ENCODE assay signal across 1 cellular context in the genomic region with DNA sequence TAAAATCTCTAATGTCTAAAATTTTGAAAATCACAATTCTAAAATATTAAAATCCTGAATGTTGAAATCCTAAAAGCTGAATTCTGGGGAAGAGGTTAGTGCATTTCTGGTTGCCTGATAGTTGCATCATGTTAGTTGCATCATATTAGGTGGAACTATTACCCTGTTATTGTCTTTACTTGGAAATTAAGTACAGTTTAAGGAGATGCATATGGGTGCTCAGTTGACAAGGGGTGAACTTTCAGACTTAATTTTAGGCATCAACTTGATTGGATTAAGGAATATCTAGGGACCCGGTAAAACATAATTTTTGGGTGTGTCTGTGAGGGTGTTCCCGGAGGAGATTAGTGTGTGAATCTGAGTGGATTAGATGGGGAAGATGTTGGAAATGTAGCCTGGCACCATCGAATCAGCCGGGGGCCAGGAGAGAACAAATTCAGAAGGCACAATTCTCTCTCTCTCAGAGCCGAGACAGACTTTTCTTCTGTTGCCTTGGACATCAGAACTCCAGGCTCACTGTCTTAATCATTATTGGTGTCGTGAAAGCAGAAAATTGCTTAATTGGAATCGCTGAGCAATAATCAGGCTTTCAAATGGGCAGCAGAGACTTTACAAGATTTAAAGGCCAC.
TF ChIP-seq lines count a peak whose summit lies in the region.

No MANE protein-coding gene starts in this region.

TF ChIP-seq in K562, 482 proteins besides CTCF, POLR2A, EP300 and RAD21 (continued from another document and continues in another):
- no peak for TF ChIP-seq SMARCA5 (IDR thresholded peaks at IDR 0.05)
- no peak for TF ChIP-seq YY1 (IDR thresholded peaks at IDR 0.05; ENCODE audit: borderline replicate concordance in 1 of 3, control insufficient read depth in 1 of 3, extremely low read depth in 1 of 3, insufficient read depth in 3 of 3, insufficient read length in 1 of 3, insufficient replicate concordance in 2 of 3, low read depth in 1 of 3, low read length in 2 of 3)
- TF ChIP-seq LEF1 (IDR thresholded peaks at IDR 0.05), result no peak
- TF ChIP-seq RCOR1 (IDR thresholded peaks at IDR 0.05; ENCODE audit: borderline replicate concordance in 1 of 2, low read depth in 2 of 2, low read length in 2 of 2), result no peak
- TF ChIP-seq MCM7 (IDR thresholded peaks at IDR 0.05), result no peak
- no peak for TF ChIP-seq GATAD2A (IDR thresholded peaks at IDR 0.05)
- no peak for TF ChIP-seq TFAM (CRISPR knock-in tag; conservative IDR thresholded peaks at IDR 0.05)
- no peak for TF ChIP-seq NR3C1 (CRISPR knock-in tag; IDR thresholded peaks at IDR 0.05)
- TF ChIP-seq TCFL5 (CRISPR knock-in tag; conservative IDR thresholded peaks at IDR 0.05), result peak; percentile 83
- TF ChIP-seq, protein P1, sequence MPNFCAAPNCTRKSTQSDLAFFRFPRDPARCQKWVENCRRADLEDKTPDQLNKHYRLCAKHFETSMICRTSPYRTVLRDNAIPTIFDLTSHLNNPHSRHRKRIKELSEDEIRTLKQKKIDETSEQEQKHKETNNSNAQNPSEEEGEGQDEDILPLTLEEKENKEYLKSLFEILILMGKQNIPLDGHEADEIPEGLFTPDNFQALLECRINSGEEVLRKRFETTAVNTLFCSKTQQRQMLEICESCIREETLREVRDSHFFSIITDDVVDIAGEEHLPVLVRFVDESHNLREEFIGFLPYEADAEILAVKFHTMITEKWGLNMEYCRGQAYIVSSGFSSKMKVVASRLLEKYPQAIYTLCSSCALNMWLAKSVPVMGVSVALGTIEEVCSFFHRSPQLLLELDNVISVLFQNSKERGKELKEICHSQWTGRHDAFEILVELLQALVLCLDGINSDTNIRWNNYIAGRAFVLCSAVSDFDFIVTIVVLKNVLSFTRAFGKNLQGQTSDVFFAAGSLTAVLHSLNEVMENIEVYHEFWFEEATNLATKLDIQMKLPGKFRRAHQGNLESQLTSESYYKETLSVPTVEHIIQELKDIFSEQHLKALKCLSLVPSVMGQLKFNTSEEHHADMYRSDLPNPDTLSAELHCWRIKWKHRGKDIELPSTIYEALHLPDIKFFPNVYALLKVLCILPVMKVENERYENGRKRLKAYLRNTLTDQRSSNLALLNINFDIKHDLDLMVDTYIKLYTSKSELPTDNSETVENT (CRISPR knock-in tag; IDR thresholded peaks at IDR 0.05), result no peak
- TF ChIP-seq NEUROD1 (IDR thresholded peaks at IDR 0.05; ENCODE audit: borderline replicate concordance, low read depth, low read length, partially characterized antibody), result no peak
- TF ChIP-seq ESRRA (IDR thresholded peaks at IDR 0.05; ENCODE audit: borderline replicate concordance, low read depth), result no peak
- no peak for TF ChIP-seq CC2D1A (IDR thresholded peaks at IDR 0.05)
- TF ChIP-seq, protein P2, sequence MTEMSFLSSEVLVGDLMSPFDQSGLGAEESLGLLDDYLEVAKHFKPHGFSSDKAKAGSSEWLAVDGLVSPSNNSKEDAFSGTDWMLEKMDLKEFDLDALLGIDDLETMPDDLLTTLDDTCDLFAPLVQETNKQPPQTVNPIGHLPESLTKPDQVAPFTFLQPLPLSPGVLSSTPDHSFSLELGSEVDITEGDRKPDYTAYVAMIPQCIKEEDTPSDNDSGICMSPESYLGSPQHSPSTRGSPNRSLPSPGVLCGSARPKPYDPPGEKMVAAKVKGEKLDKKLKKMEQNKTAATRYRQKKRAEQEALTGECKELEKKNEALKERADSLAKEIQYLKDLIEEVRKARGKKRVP (CRISPR knock-in tag; IDR thresholded peaks at IDR 0.05), result peak; percentile 99
- TF ChIP-seq POU5F1 (IDR thresholded peaks at IDR 0.05; ENCODE audit: borderline replicate concordance, low read depth, low read length, partially characterized antibody), result no peak
- TF ChIP-seq SRSF9 (IDR thresholded peaks at IDR 0.05; ENCODE audit: borderline replicate concordance, low read depth, low read length), result no peak
- TF ChIP-seq HDAC6 (IDR thresholded peaks at IDR 0.05; ENCODE audit: low read depth, low read length), result no peak
- TF ChIP-seq KLF13 (tag; IDR thresholded peaks at IDR 0.05; ENCODE audit: borderline replicate concordance, low read depth), result no peak; the same call in 1 of the 2 replicates
- peak; percentile 95 for TF ChIP-seq HDAC8 (tag; IDR thresholded peaks at IDR 0.05)
- 0 out of 2 replicates have a peak, but pooled peaks have one; percentile 54 for TF ChIP-seq ELF4 (CRISPR knock-in tag; IDR thresholded peaks at IDR 0.05)
- no peak for TF ChIP-seq ZNF24 (IDR thresholded peaks at IDR 0.05)
- no peak for TF ChIP-seq ZNF253 (CRISPR knock-in tag; conservative IDR thresholded peaks at IDR 0.05)
- no peak for TF ChIP-seq POLR3G (IDR thresholded peaks at IDR 0.05; ENCODE audit: extremely low read depth, insufficient read length, insufficient replicate concordance)
- TF ChIP-seq ZC3H8 (IDR thresholded peaks at IDR 0.05), result no peak
- no peak for TF ChIP-seq GATA2 (CRISPR knock-in tag; IDR thresholded peaks at IDR 0.05)
- TF ChIP-seq ATF1 (CRISPR knock-in tag; IDR thresholded peaks at IDR 0.05), result no peak
- TF ChIP-seq ATF1 (tag; IDR thresholded peaks at IDR 0.05), result no peak
- TF ChIP-seq NR2C2 (CRISPR knock-in tag; IDR thresholded peaks at IDR 0.05), result no peak
- TF ChIP-seq NR2C2 (tag; IDR thresholded peaks at IDR 0.05), result peak; percentile 66
- TF ChIP-seq MYC (IDR thresholded peaks at IDR 0.05; ENCODE audit: low read depth, low read length), result peak; percentile 46
- peak; percentile 85; the same call in 1 of the 2 replicates for TF ChIP-seq MYC (CRISPR knock-in tag; IDR thresholded peaks at IDR 0.05; ENCODE audit: borderline replicate concordance, low read depth)
- no peak for TF ChIP-seq C11orf30 (IDR thresholded peaks at IDR 0.05; ENCODE audit: low read depth)
- TF ChIP-seq KAT2B (IDR thresholded peaks at IDR 0.05; ENCODE audit: low read depth, low read length), result no peak
- TF ChIP-seq SMAD4 (CRISPR knock-in tag; conservative IDR thresholded peaks at IDR 0.05), result peak; percentile 90
- TF ChIP-seq CBFB (CRISPR knock-in tag; IDR thresholded peaks at IDR 0.05), result no peak
- TF ChIP-seq SPI1 (IDR thresholded peaks at IDR 0.05; ENCODE audit: borderline replicate concordance, low read depth, low read length), result no peak
- TF ChIP-seq SIX5 (IDR thresholded peaks at IDR 0.05; ENCODE audit: borderline replicate concordance in 1 of 2, insufficient read depth in 1 of 2, low read depth in 1 of 2, low read length in 2 of 2), result no peak
- no peak for TF ChIP-seq TAF1 (IDR thresholded peaks at IDR 0.05; ENCODE audit: control insufficient read depth, extremely low read depth, insufficient read depth, low read length, severe bottlenecking)
- peak; percentile 98 for TF ChIP-seq ZNF589 (CRISPR knock-in tag; IDR thresholded peaks at IDR 0.05; ENCODE audit: low read depth)
- TF ChIP-seq, protein P3, sequence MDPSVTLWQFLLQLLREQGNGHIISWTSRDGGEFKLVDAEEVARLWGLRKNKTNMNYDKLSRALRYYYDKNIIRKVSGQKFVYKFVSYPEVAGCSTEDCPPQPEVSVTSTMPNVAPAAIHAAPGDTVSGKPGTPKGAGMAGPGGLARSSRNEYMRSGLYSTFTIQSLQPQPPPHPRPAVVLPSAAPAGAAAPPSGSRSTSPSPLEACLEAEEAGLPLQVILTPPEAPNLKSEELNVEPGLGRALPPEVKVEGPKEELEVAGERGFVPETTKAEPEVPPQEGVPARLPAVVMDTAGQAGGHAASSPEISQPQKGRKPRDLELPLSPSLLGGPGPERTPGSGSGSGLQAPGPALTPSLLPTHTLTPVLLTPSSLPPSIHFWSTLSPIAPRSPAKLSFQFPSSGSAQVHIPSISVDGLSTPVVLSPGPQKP (CRISPR knock-in tag; IDR thresholded peaks at IDR 0.05), result no peak
- TF ChIP-seq TCF7 (IDR thresholded peaks at IDR 0.05; ENCODE audit: borderline replicate concordance), result no peak
- no peak for TF ChIP-seq RBBP5 (IDR thresholded peaks at IDR 0.05; ENCODE audit: borderline replicate concordance, insufficient read depth, low read length, poor library complexity, severe bottlenecking)
- TF ChIP-seq CHD2 (IDR thresholded peaks at IDR 0.05; ENCODE audit: low read depth, low read length), result no peak
- TF ChIP-seq MTF1 (CRISPR knock-in tag; IDR thresholded peaks at IDR 0.05; ENCODE audit: borderline replicate concordance), result no peak
- TF ChIP-seq ZNF212 (CRISPR knock-in tag; IDR thresholded peaks at IDR 0.05), result peak; percentile 50; the same call in 1 of the 2 replicates
- no peak for TF ChIP-seq FOS (IDR thresholded peaks at IDR 0.05; ENCODE audit: extremely low read depth, insufficient read length)
- TF ChIP-seq, protein P4, sequence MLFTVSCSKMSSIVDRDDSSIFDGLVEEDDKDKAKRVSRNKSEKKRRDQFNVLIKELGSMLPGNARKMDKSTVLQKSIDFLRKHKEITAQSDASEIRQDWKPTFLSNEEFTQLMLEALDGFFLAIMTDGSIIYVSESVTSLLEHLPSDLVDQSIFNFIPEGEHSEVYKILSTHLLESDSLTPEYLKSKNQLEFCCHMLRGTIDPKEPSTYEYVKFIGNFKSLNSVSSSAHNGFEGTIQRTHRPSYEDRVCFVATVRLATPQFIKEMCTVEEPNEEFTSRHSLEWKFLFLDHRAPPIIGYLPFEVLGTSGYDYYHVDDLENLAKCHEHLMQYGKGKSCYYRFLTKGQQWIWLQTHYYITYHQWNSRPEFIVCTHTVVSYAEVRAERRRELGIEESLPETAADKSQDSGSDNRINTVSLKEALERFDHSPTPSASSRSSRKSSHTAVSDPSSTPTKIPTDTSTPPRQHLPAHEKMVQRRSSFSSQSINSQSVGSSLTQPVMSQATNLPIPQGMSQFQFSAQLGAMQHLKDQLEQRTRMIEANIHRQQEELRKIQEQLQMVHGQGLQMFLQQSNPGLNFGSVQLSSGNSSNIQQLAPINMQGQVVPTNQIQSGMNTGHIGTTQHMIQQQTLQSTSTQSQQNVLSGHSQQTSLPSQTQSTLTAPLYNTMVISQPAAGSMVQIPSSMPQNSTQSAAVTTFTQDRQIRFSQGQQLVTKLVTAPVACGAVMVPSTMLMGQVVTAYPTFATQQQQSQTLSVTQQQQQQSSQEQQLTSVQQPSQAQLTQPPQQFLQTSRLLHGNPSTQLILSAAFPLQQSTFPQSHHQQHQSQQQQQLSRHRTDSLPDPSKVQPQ (CRISPR knock-in tag; IDR thresholded peaks at IDR 0.05; ENCODE audit: borderline replicate concordance), result no peak
- TF ChIP-seq ZKSCAN1 (IDR thresholded peaks at IDR 0.05; ENCODE audit: low read depth, low read length), result no peak
- TF ChIP-seq, protein P5, sequence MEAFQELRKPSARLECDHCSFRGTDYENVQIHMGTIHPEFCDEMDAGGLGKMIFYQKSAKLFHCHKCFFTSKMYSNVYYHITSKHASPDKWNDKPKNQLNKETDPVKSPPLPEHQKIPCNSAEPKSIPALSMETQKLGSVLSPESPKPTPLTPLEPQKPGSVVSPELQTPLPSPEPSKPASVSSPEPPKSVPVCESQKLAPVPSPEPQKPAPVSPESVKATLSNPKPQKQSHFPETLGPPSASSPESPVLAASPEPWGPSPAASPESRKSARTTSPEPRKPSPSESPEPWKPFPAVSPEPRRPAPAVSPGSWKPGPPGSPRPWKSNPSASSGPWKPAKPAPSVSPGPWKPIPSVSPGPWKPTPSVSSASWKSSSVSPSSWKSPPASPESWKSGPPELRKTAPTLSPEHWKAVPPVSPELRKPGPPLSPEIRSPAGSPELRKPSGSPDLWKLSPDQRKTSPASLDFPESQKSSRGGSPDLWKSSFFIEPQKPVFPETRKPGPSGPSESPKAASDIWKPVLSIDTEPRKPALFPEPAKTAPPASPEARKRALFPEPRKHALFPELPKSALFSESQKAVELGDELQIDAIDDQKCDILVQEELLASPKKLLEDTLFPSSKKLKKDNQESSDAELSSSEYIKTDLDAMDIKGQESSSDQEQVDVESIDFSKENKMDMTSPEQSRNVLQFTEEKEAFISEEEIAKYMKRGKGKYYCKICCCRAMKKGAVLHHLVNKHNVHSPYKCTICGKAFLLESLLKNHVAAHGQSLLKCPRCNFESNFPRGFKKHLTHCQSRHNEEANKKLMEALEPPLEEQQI (IDR thresholded peaks at IDR 0.05), result no peak
- no peak for TF ChIP-seq NUFIP1 (IDR thresholded peaks at IDR 0.05; ENCODE audit: partially characterized antibody)
- TF ChIP-seq KLF6 (CRISPR knock-in tag; IDR thresholded peaks at IDR 0.05; ENCODE audit: borderline replicate concordance), result peak; percentile 97
- no peak for TF ChIP-seq MTA3 (IDR thresholded peaks at IDR 0.05; ENCODE audit: borderline replicate concordance)
- no peak for TF ChIP-seq PURB (CRISPR knock-in tag; IDR thresholded peaks at IDR 0.05; ENCODE audit: low read depth)
- no peak; the same call in 1 of the 2 replicates for TF ChIP-seq ARID1B (IDR thresholded peaks at IDR 0.05)
- no peak for TF ChIP-seq HNRNPK (IDR thresholded peaks at IDR 0.05; ENCODE audit: low read depth, low read length, poor library complexity, severe bottlenecking)
- no peak for TF ChIP-seq SMAD2 (IDR thresholded peaks at IDR 0.05; ENCODE audit: low read depth, low read length)
- TF ChIP-seq, protein P6, sequence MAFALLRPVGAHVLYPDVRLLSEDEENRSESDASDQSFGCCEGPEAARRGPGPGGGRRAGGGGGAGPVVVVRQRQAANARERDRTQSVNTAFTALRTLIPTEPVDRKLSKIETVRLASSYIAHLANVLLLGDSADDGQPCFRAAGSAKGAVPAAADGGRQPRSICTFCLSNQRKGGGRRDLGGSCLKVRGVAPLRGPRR (CRISPR knock-in tag; IDR thresholded peaks at IDR 0.05), result peak; percentile 89; the same call in 1 of the 2 replicates
- no peak for TF ChIP-seq RBM14 (IDR thresholded peaks at IDR 0.05; ENCODE audit: borderline replicate concordance, insufficient read depth, low read depth, low read length)
- no peak for TF ChIP-seq ZNF507 (tag; conservative IDR thresholded peaks at IDR 0.05)
- TF ChIP-seq RUNX1 (IDR thresholded peaks at IDR 0.05; ENCODE audit: low read depth), result no peak
- TF ChIP-seq BRD4 (IDR thresholded peaks at IDR 0.05), result peak; percentile 77; the same call in 1 of the 2 replicates
- peak; percentile 61; the same call in 1 of the 2 replicates for TF ChIP-seq ZNF561 (CRISPR knock-in tag; conservative IDR thresholded peaks at IDR 0.05)
- TF ChIP-seq ZNF134 (CRISPR knock-in tag; conservative IDR thresholded peaks at IDR 0.05), result peak; percentile 74
- TF ChIP-seq ZNF384 (IDR thresholded peaks at IDR 0.05; ENCODE audit: low read depth, low read length), result no peak
- no peak for TF ChIP-seq ZNF347 (CRISPR knock-in tag; IDR thresholded peaks at IDR 0.05; ENCODE audit: low read depth)
- TF ChIP-seq ZFX (CRISPR knock-in tag; IDR thresholded peaks at IDR 0.05), result no peak
- no peak for TF ChIP-seq MCM2 (IDR thresholded peaks at IDR 0.05; ENCODE audit: low read depth)
- TF ChIP-seq ASH1L (IDR thresholded peaks at IDR 0.05; ENCODE audit: borderline replicate concordance, low read depth, partially characterized antibody), result no peak
- TF ChIP-seq ZNF830 (CRISPR knock-in tag; IDR thresholded peaks at IDR 0.05), result no peak
- TF ChIP-seq, protein P7, sequence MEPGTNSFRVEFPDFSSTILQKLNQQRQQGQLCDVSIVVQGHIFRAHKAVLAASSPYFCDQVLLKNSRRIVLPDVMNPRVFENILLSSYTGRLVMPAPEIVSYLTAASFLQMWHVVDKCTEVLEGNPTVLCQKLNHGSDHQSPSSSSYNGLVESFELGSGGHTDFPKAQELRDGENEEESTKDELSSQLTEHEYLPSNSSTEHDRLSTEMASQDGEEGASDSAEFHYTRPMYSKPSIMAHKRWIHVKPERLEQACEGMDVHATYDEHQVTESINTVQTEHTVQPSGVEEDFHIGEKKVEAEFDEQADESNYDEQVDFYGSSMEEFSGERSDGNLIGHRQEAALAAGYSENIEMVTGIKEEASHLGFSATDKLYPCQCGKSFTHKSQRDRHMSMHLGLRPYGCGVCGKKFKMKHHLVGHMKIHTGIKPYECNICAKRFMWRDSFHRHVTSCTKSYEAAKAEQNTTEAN (CRISPR knock-in tag; IDR thresholded peaks at IDR 0.05), result no peak
- TF ChIP-seq TCF7L2 (IDR thresholded peaks at IDR 0.05; ENCODE audit: low read depth, low read length), result no peak
- no peak for TF ChIP-seq KDM1A (IDR thresholded peaks at IDR 0.05)
